In genomic region chr9:70465904-70466303, GRCh38 we compare ENCODE assay signal across 17 cellular contexts. TPM values are rescaled to one million over a fixed set of nuclear protein-coding genes. Genes with fewer than 3 reads are reported as not detected.
DNase-seq lines count a peak whose midpoint lies in the region; ATAC-seq and TF ChIP-seq lines count a peak whose summit lies in the region.
"Had no signal": no experiment of that assay in that cellular context is flagged by ENCODE, and none has a peak within 500 bp of the region (broad histone marks: within the 10 kb centered on the region; RNA-seq: fewer than 3 reads in every experiment).

No MANE protein-coding gene starts in this region.

- H3K36me3 Mint-ChIP-seq in activated T-cell treated with anti-CD3 and anti-CD28 coated beads, Interleukin-2, amount 50 U/mL, for 72 hours (ENCODE audit: insufficient read depth in 2 of 2), result no peaks in the 10 kb centered on the region
- H3K36me3 Mint-ChIP-seq in activated T-cell treated with anti-CD3 and anti-CD28 coated beads, Interleukin-2, amount 50 U/mL, for 4 hours (ENCODE audit: insufficient read depth), result no peaks in the 10 kb centered on the region
- H3K36me3 Mint-ChIP-seq in stimulated activated naive CD8-positive, alpha-beta T cell treated with anti-CD3 and anti-CD28 coated beads, Interleukin-15, Interleukin-2, amounts not matched to agents 100 ng/mL and 50 ng/mL, for 24 hours (ENCODE audit: low read depth), result no peaks in the 10 kb centered on the region
- H3K36me3 Mint-ChIP-seq in dendritic cell treated with granulocyte-macrophage colony-stimulating factor and Interleukin-4, amounts not matched to agents 40 ng/mL and 50 ng/mL, for 4 days (ENCODE audit: low read depth), result no peaks in the 10 kb centered on the region
- no peaks in the 10 kb centered on the region for H3K36me3 Mint-ChIP-seq in Calu3 (ENCODE audit: insufficient read depth, unreplicated experiment)
- H3K36me3 Mint-ChIP-seq: CD4-positive, CD25-positive, alpha-beta regulatory T cell had no signal

- H3K9me3 Mint-ChIP-seq in activated T-cell treated with anti-CD3 and anti-CD28 coated beads, Interleukin-2, amount 50 U/mL, for 72 hours, result no peaks in the 10 kb centered on the region
- no peaks in the 10 kb centered on the region for H3K9me3 Mint-ChIP-seq in activated T-cell treated with anti-CD3 and anti-CD28 coated beads, Interleukin-2, amount 50 U/mL, for 4 hours
- no peaks in the 10 kb centered on the region for H3K9me3 Mint-ChIP-seq in stimulated activated naive CD8-positive, alpha-beta T cell treated with anti-CD3 and anti-CD28 coated beads, Interleukin-15, Interleukin-2, amounts not matched to agents 100 ng/mL and 50 ng/mL, for 24 hours
- no peaks in the 10 kb centered on the region for H3K9me3 Mint-ChIP-seq in dendritic cell treated with granulocyte-macrophage colony-stimulating factor and Interleukin-4, amounts not matched to agents 40 ng/mL and 50 ng/mL, for 4 days
- no peaks in the 10 kb centered on the region for H3K9me3 Mint-ChIP-seq in Calu3 (ENCODE audit: low read depth, unreplicated experiment)
- H3K9me3 Mint-ChIP-seq: CD4-positive, CD25-positive, alpha-beta regulatory T cell; H9 had no signal

- peak overlapping the region; percentile 39 for H3K27ac Mint-ChIP-seq in activated T-cell treated with anti-CD3 and anti-CD28 coated beads, Interleukin-2, amount 50 U/mL, for 72 hours
- H3K27ac Mint-ChIP-seq in stimulated activated naive CD8-positive, alpha-beta T cell treated with anti-CD3 and anti-CD28 coated beads, Interleukin-15, Interleukin-2, amounts not matched to agents 100 ng/mL and 50 ng/mL, for 24 hours, result no peak overlapping the region
- peak overlapping the region; percentile 82 for H3K27ac Mint-ChIP-seq in dendritic cell treated with granulocyte-macrophage colony-stimulating factor and Interleukin-4, amounts not matched to agents 40 ng/mL and 50 ng/mL, for 4 days
- H3K27ac Mint-ChIP-seq in Calu3 (ENCODE audit: unreplicated experiment), result no peak overlapping the region
- H3K27ac Mint-ChIP-seq: CD4-positive, CD25-positive, alpha-beta regulatory T cell; H9 had no signal

- DNase-seq in activated T-cell treated with anti-CD3 and anti-CD28 coated beads, Interleukin-2, amount 50 U/mL, for 72 hours, result no peak
- no peak for DNase-seq in activated T-cell treated with anti-CD3 and anti-CD28 coated beads, Interleukin-2, amount 50 U/mL, for 4 hours
- DNase-seq in stimulated activated naive CD8-positive, alpha-beta T cell treated with anti-CD3 and anti-CD28 coated beads, Interleukin-15, Interleukin-2, amounts not matched to agents 100 U/mL and 50 U/mL, for 24 hours, result no peak
- no peak for DNase-seq in RKO (ENCODE audit: low spot score)
- no peak for DNase-seq in Calu3
- DNase-seq: CD4-positive, CD25-positive, alpha-beta regulatory T cell; GM23248; H9; KBM-7; NCI-H1105 treated with DMSO at 0.1 percent for 48 hours; NCI-H2029; NCI-H524 treated with DMSO at 0.1 percent for 48 hours; NCI-H774; PC-3 had no signal

- no peak for ATAC-seq in activated T-cell treated with anti-CD3 and anti-CD28 coated beads, Interleukin-2, amount 50 U/mL, for 72 hours (replicated peaks in 1 of 2)
- no peak for ATAC-seq in activated T-cell treated with anti-CD3 and anti-CD28 coated beads, Interleukin-2, amount 50 U/mL, for 4 hours
- ATAC-seq in stimulated activated naive CD8-positive, alpha-beta T cell treated with anti-CD3 and anti-CD28 coated beads, Interleukin-15, Interleukin-2, amounts not matched to agents 100 U/mL and 50 U/mL, for 24 hours, result no peak
- ATAC-seq: PC-3, Right ventricle myocardium inferior had no signal

- CTCF ChIA-PET in Calu3 (lab: Charles Lee), result interaction anchor here (0.6 kb wide), 1 partner anchor 108 kb away, joined by 6 read pairs; no protein-coding TSS in a partner anchor

- intact Hi-C loops in dendritic cell treated with granulocyte-macrophage colony-stimulating factor and Interleukin-4, amounts not matched to agents 40 ng/mL and 50 ng/mL, for 4 days (cut with micrococcal nuclease), result loop anchor here (10.0 kb wide), 1 partner anchor 51 kb away; the partner anchor contains the start of gene KLF9
- intact Hi-C loops in Calu3 (cut with micrococcal nuclease; ENCODE audit: unreplicated experiment), result no loop called here

- H3K4me1 Mint-ChIP-seq in activated T-cell treated with anti-CD3 and anti-CD28 coated beads, Interleukin-2, amount 50 U/mL, for 72 hours (ENCODE audit: low read depth), result peaks cover 50% of the 10 kb centered on the region
- H3K4me1 Mint-ChIP-seq in activated T-cell treated with anti-CD3 and anti-CD28 coated beads, Interleukin-2, amount 50 U/mL, for 4 hours (ENCODE audit: low read depth), result peaks cover 44% of the 10 kb centered on the region
- H3K4me1 Mint-ChIP-seq in stimulated activated naive CD8-positive, alpha-beta T cell treated with anti-CD3 and anti-CD28 coated beads, Interleukin-15, Interleukin-2, amounts not matched to agents 100 ng/mL and 50 ng/mL, for 24 hours (ENCODE audit: low read depth), result peaks cover 54% of the 10 kb centered on the region
- peaks cover 54% of the 10 kb centered on the region for H3K4me1 Mint-ChIP-seq in dendritic cell treated with granulocyte-macrophage colony-stimulating factor and Interleukin-4, amounts not matched to agents 40 ng/mL and 50 ng/mL, for 4 days (ENCODE audit: low read depth)
- peaks cover 18% of the 10 kb centered on the region for H3K4me1 Mint-ChIP-seq in Calu3 (ENCODE audit: low read depth, unreplicated experiment)

- H3K27me3 Mint-ChIP-seq in activated T-cell treated with anti-CD3 and anti-CD28 coated beads, Interleukin-2, amount 50 U/mL, for 72 hours (ENCODE audit: low read depth), result no peaks in the 10 kb centered on the region
- H3K27me3 Mint-ChIP-seq in activated T-cell treated with anti-CD3 and anti-CD28 coated beads, Interleukin-2, amount 50 U/mL, for 4 hours (ENCODE audit: low read depth), result no peaks in the 10 kb centered on the region
- H3K27me3 Mint-ChIP-seq in stimulated activated naive CD8-positive, alpha-beta T cell treated with anti-CD3 and anti-CD28 coated beads, Interleukin-15, Interleukin-2, amounts not matched to agents 100 ng/mL and 50 ng/mL, for 24 hours, result no peaks in the 10 kb centered on the region
- H3K27me3 Mint-ChIP-seq in dendritic cell treated with granulocyte-macrophage colony-stimulating factor and Interleukin-4, amounts not matched to agents 40 ng/mL and 50 ng/mL, for 4 days, result no peaks in the 10 kb centered on the region
- H3K27me3 Mint-ChIP-seq in Calu3 (ENCODE audit: unreplicated experiment), result no peaks in the 10 kb centered on the region
- H3K27me3 Mint-ChIP-seq: CD4-positive, CD25-positive, alpha-beta regulatory T cell had no signal

- no TSS peak for BruUV-seq in Calu3 (replicated peaks; lab: Mats Ljungman, UMichigan)

- no peak for TF ChIP-seq CTCF in Calu3 (IDR thresholded peaks at IDR 0.05; ENCODE audit: unreplicated experiment)

- H3K4me3 Mint-ChIP-seq in activated T-cell treated with anti-CD3 and anti-CD28 coated beads, Interleukin-2, amount 50 U/mL, for 72 hours, result no peak overlapping the region
- no peak overlapping the region for H3K4me3 Mint-ChIP-seq in activated T-cell treated with anti-CD3 and anti-CD28 coated beads, Interleukin-2, amount 50 U/mL, for 4 hours
- peak overlapping the region; percentile 28 for H3K4me3 Mint-ChIP-seq in stimulated activated naive CD8-positive, alpha-beta T cell treated with anti-CD3 and anti-CD28 coated beads, Interleukin-15, Interleukin-2, amounts not matched to agents 100 ng/mL and 50 ng/mL, for 24 hours
- H3K4me3 Mint-ChIP-seq in dendritic cell treated with granulocyte-macrophage colony-stimulating factor and Interleukin-4, amounts not matched to agents 40 ng/mL and 50 ng/mL, for 4 days, result no peak overlapping the region
- no peak overlapping the region for H3K4me3 Mint-ChIP-seq in Calu3 (ENCODE audit: low read depth, unreplicated experiment)
- H3K4me3 Mint-ChIP-seq: CD4-positive, CD25-positive, alpha-beta regulatory T cell; H9 had no signal

RNA-seq across cellular contexts. Expression of gene KLF9, which starts 51.4 kb away (rescaled TPM):
- total RNA-seq in activated T-cell treated with anti-CD3 and anti-CD28 coated beads, Interleukin-2, amount 50 U/mL, for 72 hours, result 10 to 100 TPM; 27.5 to 35.4 TPM
- total RNA-seq in activated T-cell treated with anti-CD3 and anti-CD28 coated beads, Interleukin-2, amount 50 U/mL, for 4 hours, result 10 to 100 TPM; 21.3 to 25.3 (median 24.6) TPM
- 0.81 and 0.87 TPM in 2 replicates for total RNA-seq in Calu3 (2022)

Comparison
In these comparisons a context has a peak if more than half of its experiments do, and no peak if none do; other contexts are left out.
1. H3K27ac Mint-ChIP-seq: peak in activated T-cell treated with anti-CD3 and anti-CD28 coated beads, Interleukin-2, amount 50 U/mL, for 72 hours (single experiment) and dendritic cell treated with granulocyte-macrophage colony-stimulating factor and Interleukin-4, amounts not matched to agents 40 ng/mL and 50 ng/mL, for 4 days (single experiment); none in stimulated activated naive CD8-positive, alpha-beta T cell treated with anti-CD3 and anti-CD28 coated beads, Interleukin-15, Interleukin-2, amounts not matched to agents 100 ng/mL and 50 ng/mL, for 24 hours (single experiment) and Calu3 (single experiment).
2. RNA of gene KLF9, which starts 51.4 kb away (total RNA-seq): 27.5 to 35.4 TPM in activated T-cell treated with anti-CD3 and anti-CD28 coated beads, Interleukin-2, amount 50 U/mL, for 72 hours and 21.3 to 25.3 TPM in activated T-cell treated with anti-CD3 and anti-CD28 coated beads, Interleukin-2, amount 50 U/mL, for 4 hours; 0.81 to 0.87 TPM in Calu3; every median in the first group is over 10 times any median in the second.